7 cellular contexts compared by ENCODE assay signal in genomic region chr7:141071855-141072547, GRCh38. TPM values are rescaled to one million over a fixed set of nuclear protein-coding genes. Genes with fewer than 3 reads are reported as not detected.
A peak's percentile ranks its signal among the peaks of the same experiment; 100 is the strongest.
DNase-seq lines count a peak whose midpoint lies in the region; ATAC-seq and TF ChIP-seq lines count a peak whose summit lies in the region.

No MANE protein-coding gene starts in this region.

- ATAC-seq in GM21526 (IDR thresholded peaks at IDR 0.05; ENCODE audit: low FRiP score, unreplicated experiment): no peak

- H3K4me3 ChIP-seq in breast epithelium: peak overlapping the region; percentile 54 to 74 (median 57)
- H3K4me3 ChIP-seq in muscle layer of colon (ENCODE audit: low read depth in 1 of 2, low read length in 2 of 2): peak overlapping the region; percentile 55 to 62

- DNase-seq in EL: peak; percentile 19
- DNase-seq in NCI-H1436 (lab: John Stamatoyannopoulos, UW): peak; percentile 23
- DNase-seq in breast epithelium (ENCODE audit: low spot score in 2 of 2): no peak
- DNase-seq in SW480 (ENCODE audit: low spot score): no peak
- DNase-seq in globus pallidus (ENCODE audit: low spot score): no peak

- H3K9me3 ChIP-seq in breast epithelium (no peaks in the 10 kb centered on the region), muscle layer of colon (ENCODE audit: low read length) (no peaks in the 10 kb centered on the region)

- H3K36me3 ChIP-seq in breast epithelium: no peaks in the 10 kb centered on the region
- H3K36me3 ChIP-seq in muscle layer of colon (ENCODE audit: insufficient read depth, low read length): no peaks in the 10 kb centered on the region

- H3K9ac ChIP-seq in muscle layer of colon (ENCODE audit: low read length): no peak overlapping the region

- no peak for TF ChIP-seq POLR2A in breast epithelium (IDR thresholded peaks at IDR 0.05)

- intact Hi-C loops in breast epithelium (cut with DNase I; ENCODE audit: low total_unique reads): no loop called here

- H3K27ac ChIP-seq in breast epithelium (no peak overlapping the region), muscle layer of colon (ENCODE audit: low read depth, low read length) (no peak overlapping the region)

- H3K27me3 ChIP-seq in breast epithelium (peaks cover 0 to 14% of the 10 kb centered on the region in 2 donors), muscle layer of colon (ENCODE audit: control insufficient read depth in 1 of 2, insufficient read depth in 2 of 2, low read length in 2 of 2) (peaks cover 5 to 38% of the 10 kb centered on the region in 2 donors)

- H3K4me1 ChIP-seq in breast epithelium (peaks cover 0 to 4% of the 10 kb centered on the region in 2 donors), muscle layer of colon (ENCODE audit: insufficient read depth, low read length) (no peaks in the 10 kb centered on the region)

- TF ChIP-seq CTCF in breast epithelium (IDR thresholded peaks at IDR 0.05): no peak

RNA-seq across cellular contexts. Expression of gene TMEM178B, which starts 1.9 kb away (rescaled TPM):
- under 1 TPM; 0.33 to 0.88 (median 0.64) TPM for total RNA-seq in breast epithelium

RNA-seq across cellular contexts. Expression of gene MRPS33, which starts 57.2 kb away (rescaled TPM):
- total RNA-seq in breast epithelium: 10 to 100 TPM; 17.4 to 23.4 (median 21.8) TPM

Comparison
In these comparisons a context has a peak if more than half of its experiments do, and no peak if none do; other contexts are left out.
1. DNase-seq: peak in EL (single experiment) and NCI-H1436 (single experiment); none in breast epithelium (0 of 2), SW480 (single experiment) and globus pallidus (single experiment).